Comparison of ENCODE assay signal across 3 cellular contexts in genomic region chr1:183319051-183319450, GRCh38.
TF ChIP-seq lines count a peak whose summit lies in the region.

No MANE protein-coding gene starts in this region.

TF ChIP-seq in A549, 52 proteins besides CTCF, POLR2A, EP300 and RAD21:
- TF ChIP-seq SMC3 (IDR thresholded peaks at IDR 0.05) = no peak
- no peak for TF ChIP-seq RCOR1 (IDR thresholded peaks at IDR 0.05; ENCODE audit: low read depth, low read length)
- no peak for TF ChIP-seq JUNB (IDR thresholded peaks at IDR 0.05)
- TF ChIP-seq MYC (IDR thresholded peaks at IDR 0.05; ENCODE audit: borderline replicate concordance, low read length) = no peak
- TF ChIP-seq ESRRA (IDR thresholded peaks at IDR 0.05; ENCODE audit: borderline replicate concordance, low read length) = no peak
- no peak for TF ChIP-seq TFCP2L1 (CRISPR knock-in tag; IDR thresholded peaks at IDR 0.05)

TF ChIP-seq in IMR-90, 13 proteins besides CTCF, POLR2A, EP300 and RAD21:
- no peak for TF ChIP-seq BHLHE40 (IDR thresholded peaks at IDR 0.05; ENCODE audit: low read depth, low read length)
- TF ChIP-seq MXI1 (IDR thresholded peaks at IDR 0.05; ENCODE audit: borderline replicate concordance, low read depth, low read length) = no peak
- no peak for TF ChIP-seq FOS (IDR thresholded peaks at IDR 0.05; ENCODE audit: low read depth, low read length)
- TF ChIP-seq NFE2L2 (IDR thresholded peaks at IDR 0.05; ENCODE audit: low read depth, low read length) = no peak
- no peak for TF ChIP-seq RCOR1 (IDR thresholded peaks at IDR 0.05; ENCODE audit: insufficient replicate concordance, low read length)
- no peak for TF ChIP-seq CEBPB (IDR thresholded peaks at IDR 0.05; ENCODE audit: low read depth, low read length)
- TF ChIP-seq, protein P1, sequence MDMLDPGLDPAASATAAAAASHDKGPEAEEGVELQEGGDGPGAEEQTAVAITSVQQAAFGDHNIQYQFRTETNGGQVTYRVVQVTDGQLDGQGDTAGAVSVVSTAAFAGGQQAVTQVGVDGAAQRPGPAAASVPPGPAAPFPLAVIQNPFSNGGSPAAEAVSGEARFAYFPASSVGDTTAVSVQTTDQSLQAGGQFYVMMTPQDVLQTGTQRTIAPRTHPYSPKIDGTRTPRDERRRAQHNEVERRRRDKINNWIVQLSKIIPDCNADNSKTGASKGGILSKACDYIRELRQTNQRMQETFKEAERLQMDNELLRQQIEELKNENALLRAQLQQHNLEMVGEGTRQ (IDR thresholded peaks at IDR 0.05; ENCODE audit: low read depth, low read length) = no peak
- no peak for TF ChIP-seq RFX5 (IDR thresholded peaks at IDR 0.05; ENCODE audit: low read depth, low read length)

TF ChIP-seq in H1, 55 proteins besides CTCF, POLR2A, EP300 and RAD21:
- TF ChIP-seq, protein P1 (IDR thresholded peaks at IDR 0.05; ENCODE audit: low read length) = no peak
- TF ChIP-seq BACH1 (IDR thresholded peaks at IDR 0.05; ENCODE audit: low read length) (no peak), POLR2AphosphoS5 (IDR thresholded peaks at IDR 0.05; ENCODE audit: low read depth, low read length) (no peak), SRF (IDR thresholded peaks at IDR 0.05; ENCODE audit: low read depth, low read length) (no peak), JUN (IDR thresholded peaks at IDR 0.05; ENCODE audit: low read depth, low read length) (no peak), BRCA1 (IDR thresholded peaks at IDR 0.05; ENCODE audit: low read depth, low read length) (no peak), NRF1 (IDR thresholded peaks at IDR 0.05; ENCODE audit: low read depth, low read length) (no peak), HDAC6 (IDR thresholded peaks at IDR 0.05; ENCODE audit: low read depth, low read length) (no peak)
